ENCODE assay signal across 8 cellular contexts in the genomic region with DNA sequence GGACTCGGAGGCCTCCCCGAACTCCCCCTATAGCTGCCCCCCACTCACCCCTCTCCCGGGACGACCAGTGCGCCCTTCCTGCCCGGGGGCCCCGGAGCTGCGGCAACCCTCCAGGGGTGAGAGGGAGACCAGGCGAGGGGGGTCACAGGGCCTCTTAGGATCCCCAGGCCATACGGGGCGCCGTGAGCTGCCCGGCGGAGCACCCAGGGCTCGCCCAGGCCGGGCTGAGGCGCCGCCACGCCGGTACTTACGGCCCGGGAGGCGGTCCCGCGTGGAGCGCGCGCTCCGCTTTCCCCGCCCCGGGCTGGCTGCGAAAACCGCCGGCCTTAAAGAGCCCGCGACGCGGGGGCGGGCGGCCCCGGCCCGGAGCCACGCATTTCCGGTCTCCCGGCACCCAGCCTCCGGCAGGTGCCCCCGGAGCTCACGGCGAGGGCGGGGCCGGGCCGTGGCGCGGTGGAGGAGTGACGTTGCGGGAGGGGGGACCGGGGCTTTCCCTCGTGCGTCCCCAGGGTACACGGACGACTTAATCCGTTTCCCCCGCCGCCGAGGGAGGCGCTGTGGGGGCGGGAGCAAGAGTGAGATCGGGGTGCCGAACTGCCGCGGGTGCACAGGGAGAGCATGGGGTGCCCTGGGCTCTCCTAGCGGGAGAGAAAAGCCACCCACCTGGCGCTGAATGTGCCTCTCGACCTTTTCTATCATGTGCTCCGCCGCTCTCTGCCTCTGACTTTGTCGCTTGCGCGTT. TPM values are rescaled to one million over a fixed set of nuclear protein-coding genes. Genes with fewer than 3 reads are reported as not detected.
DNase-seq lines count a peak whose midpoint lies in the region; TF ChIP-seq lines count a peak whose summit lies in the region.

Gene METTL21A, minus strand, starts transcription at position 381 of the 742 bp plus-strand sequence. CDS start 1,019 bp downstream, outside the sequence.

- H3K4me1 Mint-ChIP-seq in H9: peaks cover 9 to 16% of the 10 kb centered on the region in 2 experiments
- H3K4me1 Mint-ChIP-seq in neural crest cell: peaks cover 26% of the 10 kb centered on the region

- no peak within 1 kb of the TSS for H3T11ph ChIP-seq in H9 (ENCODE audit: low read length)

- no peaks in the 10 kb centered on the region for H4K20me1 ChIP-seq in H9 (ENCODE audit: control insufficient read depth, insufficient read depth, insufficient read length)

- H2BK12ac ChIP-seq in H9 (ENCODE audit: insufficient read length, low read depth, low read length): no peak within 1 kb of the TSS

- WGBS in H9 (ENCODE audit: extremely low coverage, insufficient read length, low lambda C conversion rate): no CpG with 5 or more reads among the region's 79 CpGs

- peaks cover 21 to 39% (median 39%) of the 10 kb centered on the region in 3 experiments; a peak in 6 of 7 replicates for H3K36me3 Mint-ChIP-seq in H9 (ENCODE audit: insufficient read depth in 1 of 3, low read depth in 3 of 3)
- peaks cover 2% of the 10 kb centered on the region for H3K36me3 Mint-ChIP-seq in neural crest cell (ENCODE audit: low read depth)

- H2AK5ac ChIP-seq in H9 (ENCODE audit: insufficient read length, low read length): no peak within 1 kb of the TSS

- H3K4ac ChIP-seq in H9 (ENCODE audit: low read depth, low read length): no peak within 1 kb of the TSS; the same call in 1 of the 2 replicates

- no peak within 1 kb of the TSS for H2BK5ac ChIP-seq in H9 (ENCODE audit: insufficient read length, low read length)

- peak within 1 kb of the TSS; percentile 74 for H2BK120ac ChIP-seq in H9 (ENCODE audit: low read depth, low read length, poor library complexity, severe bottlenecking)

- H4K5ac ChIP-seq in H9 (ENCODE audit: insufficient read length, low read depth, low read length): no peak within 1 kb of the TSS

- H3K23me2 ChIP-seq in H9 (ENCODE audit: insufficient read length, low read depth, low read length, poor library complexity, severe bottlenecking): peaks cover 16% of the 10 kb centered on the region

- H3K4me1 ChIP-seq in H9 (ENCODE audit: insufficient read depth, low read length): no peaks in the 10 kb centered on the region; the same call in 1 of the 2 replicates

- H3K56ac ChIP-seq in H9 (ENCODE audit: insufficient read length, low read depth, low read length): no peak within 1 kb of the TSS

- H3K27ac ChIP-seq in H9 (ENCODE audit: insufficient read length, low read depth, low read length): no peak within 1 kb of the TSS

- DNase-seq in GDM1 (lab: John Stamatoyannopoulos, UW): peak; percentile 92
- peak; percentile 78 for DNase-seq in H9
- peak; percentile 87 for DNase-seq in M059J (ENCODE audit: low read depth)
- peak; percentile 85 for DNase-seq in SHP77 treated with DMSO at 0.1 percent for 48 hours (lab: John Stamatoyannopoulos, UW)
- peak; percentile 98 for DNase-seq in activated effector memory CD4-positive, alpha-beta T cell treated with anti-CD3 and anti-CD28 coated beads, Interleukin-2, amount 50 U/mL, for 16 hours
- peak; percentile 90 for DNase-seq in fibroblast of villous mesenchyme (ENCODE audit: low read depth)
- peak; percentile 69 for DNase-seq in neural crest cell (ENCODE audit: low read depth, low spot score)
- DNase-seq in stromal cell of bone marrow (ENCODE audit: low read depth): peak; percentile 69

- no peak within 1 kb of the TSS for H3K23ac ChIP-seq in H9 (ENCODE audit: insufficient read length, low read depth, low read length)

- H3K4me3 Mint-ChIP-seq in H9: peak within 1 kb of the TSS; percentile 87 to 95
- H3K4me3 Mint-ChIP-seq in neural crest cell: peak within 1 kb of the TSS; percentile 97

- peak within 1 kb of the TSS; percentile 79 for H3K4me3 ChIP-seq in fibroblast of villous mesenchyme (ENCODE audit: low read depth, low read length)

- H3K9ac ChIP-seq in H9 (ENCODE audit: extremely low read depth, insufficient read length, low read length): peak within 1 kb of the TSS; percentile 57

- H3K9me3 ChIP-seq in H9 (ENCODE audit: control insufficient read depth, low read depth, low read length): no peaks in the 10 kb centered on the region

- peak within 1 kb of the TSS; percentile 85 for H3K18ac ChIP-seq in H9 (ENCODE audit: insufficient read length, low read depth, low read length)

- peak within 1 kb of the TSS; percentile 76 for H3K4me2 ChIP-seq in H9 (ENCODE audit: insufficient read depth, insufficient read length, low read length)

- no peak within 1 kb of the TSS for H4K91ac ChIP-seq in H9 (ENCODE audit: insufficient read length, low read depth, low read length)

- H2BK20ac ChIP-seq in H9 (ENCODE audit: low read depth, low read length, poor library complexity, severe bottlenecking): no peak within 1 kb of the TSS

- TF ChIP-seq CTCF in H9 (conservative IDR thresholded peaks at IDR 0.05): peak; percentile 31; the same call in 2 of the 3 replicates
- peak; percentile 41 for TF ChIP-seq CTCF in fibroblast of villous mesenchyme (IDR thresholded peaks at IDR 0.05; ENCODE audit: insufficient read depth, low read depth, low read length)
- TF ChIP-seq CTCF in neural crest cell (conservative IDR thresholded peaks at IDR 0.05): peak; percentile 56

- H4K8ac ChIP-seq in H9 (replicated peaks; ENCODE audit: insufficient read length, low read depth, low read length): no peak within 1 kb of the TSS

- H3K27me3 Mint-ChIP-seq in H9 (ENCODE audit: low read depth) (no peaks in the 10 kb centered on the region), neural crest cell (ENCODE audit: low read depth) (no peaks in the 10 kb centered on the region)

- H3K9me3 Mint-ChIP-seq in H9: no peaks in the 10 kb centered on the region
- H3K9me3 Mint-ChIP-seq in neural crest cell: no peaks in the 10 kb centered on the region

- no peaks in the 10 kb centered on the region for H3K79me2 ChIP-seq in H9 (ENCODE audit: insufficient read depth, low read length)

- no peak within 1 kb of the TSS for H2BK15ac ChIP-seq in H9 (ENCODE audit: low read depth, low read length)

- no peaks in the 10 kb centered on the region for H3K27me3 ChIP-seq in H9 (ENCODE audit: insufficient read depth, low read length)

- peak within 1 kb of the TSS; percentile 87 to 98 (median 87) for H3K27ac Mint-ChIP-seq in H9
- peak within 1 kb of the TSS; percentile 96 for H3K27ac Mint-ChIP-seq in neural crest cell (ENCODE audit: unreplicated experiment)

- H3K79me1 ChIP-seq in H9 (ENCODE audit: insufficient read depth, low read depth, low read length, poor library complexity, severe bottlenecking): no peaks in the 10 kb centered on the region

- H2AFZ ChIP-seq in H9 (ENCODE audit: low read length): no peak within 1 kb of the TSS

- peak within 1 kb of the TSS; percentile 97 for H3K14ac ChIP-seq in H9 (ENCODE audit: insufficient read depth, low read length)

RNA-seq across cellular contexts. Expression of gene METTL21A, which starts in this region (rescaled TPM):
- 65.9 and 68.6 TPM in 2 replicates for total RNA-seq in H9 (2021)
- 29.1 and 32.6 TPM in 2 replicates for total RNA-seq in M059J (2014; rRNA removed; shearing (Covaris generic))
- total RNA-seq in fibroblast of villous mesenchyme: 8.4 and 13.0 TPM in 2 replicates
- total RNA-seq in neural crest cell: 30.7 and 33.4 TPM in 2 replicates
